1 cellular context compared by ENCODE assay signal in the genomic region with DNA sequence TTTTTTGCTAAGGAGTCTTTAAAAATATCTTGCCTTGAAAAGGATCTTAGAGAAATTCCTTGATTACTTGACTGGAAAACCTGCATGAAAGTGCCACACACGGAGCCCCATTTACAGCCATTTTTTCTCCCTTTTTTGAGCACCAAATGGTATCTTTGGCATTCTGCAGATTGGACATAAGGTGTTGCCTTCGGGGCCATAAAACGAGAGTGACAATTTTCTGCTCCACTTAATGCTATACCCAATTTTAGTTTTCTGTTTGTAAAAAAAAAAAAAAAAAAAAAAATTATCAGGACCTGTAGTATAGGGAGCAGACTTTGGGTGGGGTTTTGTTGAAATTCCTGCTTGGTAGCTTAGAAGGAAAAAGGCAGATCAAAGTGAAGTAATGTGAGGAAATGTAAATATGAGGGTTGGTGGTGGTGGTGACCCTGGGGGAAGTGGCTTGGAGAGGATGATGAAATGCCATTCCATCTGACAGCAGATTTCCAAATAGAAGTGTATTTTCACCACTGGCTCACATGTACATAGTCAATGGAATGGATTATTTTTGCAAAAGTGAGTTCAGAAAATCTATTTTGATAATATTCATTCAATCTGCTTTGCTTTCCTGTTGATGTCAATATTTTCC.
TF ChIP-seq lines count a peak whose summit lies in the region.

No MANE protein-coding gene starts in this region.

TF ChIP-seq in HepG2, 621 proteins besides CTCF, POLR2A, EP300 and RAD21 (continued from another document and continues in another):
- TF ChIP-seq SKI (IDR thresholded peaks at IDR 0.05; ENCODE audit: partially characterized antibody) (peak; percentile 72), ISX (CRISPR knock-in tag; conservative IDR thresholded peaks at IDR 0.05) (no peak), FOXK1 (CRISPR knock-in tag; IDR thresholded peaks at IDR 0.05; ENCODE audit: borderline replicate concordance, low read depth) (peak; percentile 94), NCOA1 (CRISPR knock-in tag; IDR thresholded peaks at IDR 0.05) (no peak), ZNF788 (CRISPR knock-in tag; IDR thresholded peaks at IDR 0.05; ENCODE audit: borderline replicate concordance) (peak; percentile 59; the same call in 1 of the 2 replicates), ELF3 (CRISPR knock-in tag; IDR thresholded peaks at IDR 0.05) (peak; percentile 98), ZNF761 (CRISPR knock-in tag; conservative IDR thresholded peaks at IDR 0.05) (no peak), RCOR2 (CRISPR knock-in tag; IDR thresholded peaks at IDR 0.05) (peak; percentile 76; the same call in 1 of the 2 replicates), SSRP1 (CRISPR knock-in tag; IDR thresholded peaks at IDR 0.05) (no peak), ZNF225 (CRISPR knock-in tag; IDR thresholded peaks at IDR 0.05) (no peak; the same call in 1 of the 2 replicates), NRL (CRISPR knock-in tag; IDR thresholded peaks at IDR 0.05; ENCODE audit: borderline replicate concordance) (no peak), GPN1 (CRISPR knock-in tag; IDR thresholded peaks at IDR 0.05; ENCODE audit: borderline replicate concordance) (no peak), ZNF329 (CRISPR knock-in tag; IDR thresholded peaks at IDR 0.05; ENCODE audit: low read depth) (no peak), THAP11 (CRISPR knock-in tag; IDR thresholded peaks at IDR 0.05) (peak; percentile 72), ZFP36L1 (CRISPR knock-in tag; IDR thresholded peaks at IDR 0.05) (no peak), NFRKB (IDR thresholded peaks at IDR 0.05) (no peak), ZBTB42 (CRISPR knock-in tag; IDR thresholded peaks at IDR 0.05) (no peak), GZF1 (CRISPR knock-in tag; IDR thresholded peaks at IDR 0.05) (no peak), PHB2 (IDR thresholded peaks at IDR 0.05; ENCODE audit: partially characterized antibody) (no peak), SMYD3 (CRISPR knock-in tag; IDR thresholded peaks at IDR 0.05) (no peak), SP4 (CRISPR knock-in tag; IDR thresholded peaks at IDR 0.05) (no peak), TAF15 (IDR thresholded peaks at IDR 0.05; ENCODE audit: low read depth, low read length, poor library complexity, severe bottlenecking) (no peak), REXO4 (CRISPR knock-in tag; IDR thresholded peaks at IDR 0.05; ENCODE audit: borderline replicate concordance) (no peak), GATAD1 (CRISPR knock-in tag; IDR thresholded peaks at IDR 0.05) (peak; percentile 59), CBFB (CRISPR knock-in tag; IDR thresholded peaks at IDR 0.05) (peak; percentile 94), TSC22D2 (CRISPR knock-in tag; IDR thresholded peaks at IDR 0.05; ENCODE audit: borderline replicate concordance) (no peak), ZBTB7B (CRISPR knock-in tag; IDR thresholded peaks at IDR 0.05) (peak; percentile 72), NBN (conservative IDR thresholded peaks at IDR 0.05) (no peak), ZNF18 (CRISPR knock-in tag; IDR thresholded peaks at IDR 0.05; ENCODE audit: insufficient replicate concordance) (no peak), ZNF234 (CRISPR knock-in tag; conservative IDR thresholded peaks at IDR 0.05) (no peak), EEA1 (CRISPR knock-in tag; IDR thresholded peaks at IDR 0.05; ENCODE audit: borderline replicate concordance) (no peak), SMC3 (IDR thresholded peaks at IDR 0.05; ENCODE audit: low read length) (peak; percentile 36; the same call in 1 of the 2 replicates), ZNF326 (CRISPR knock-in tag; IDR thresholded peaks at IDR 0.05; ENCODE audit: borderline replicate concordance) (no peak), ZNF781 (CRISPR knock-in tag; IDR thresholded peaks at IDR 0.05; ENCODE audit: borderline replicate concordance, not compliant biosample characterization) (no peak), STAG1 (CRISPR knock-in tag; IDR thresholded peaks at IDR 0.05) (peak; percentile 21; the same call in 1 of the 2 replicates), ZFP1 (CRISPR knock-in tag; IDR thresholded peaks at IDR 0.05) (peak; percentile 84; the same call in 1 of the 2 replicates), ZMYM2 (CRISPR knock-in tag; IDR thresholded peaks at IDR 0.05) (peak; percentile 75; the same call in 1 of the 2 replicates), ZBTB44 (CRISPR knock-in tag; IDR thresholded peaks at IDR 0.05) (no peak), ZNF614 (CRISPR knock-in tag; IDR thresholded peaks at IDR 0.05; ENCODE audit: borderline replicate concordance) (peak; percentile 85; the same call in 1 of the 2 replicates), ZKSCAN1 (IDR thresholded peaks at IDR 0.05; ENCODE audit: low read length) (no peak), ELF4 (CRISPR knock-in tag; IDR thresholded peaks at IDR 0.05; ENCODE audit: borderline replicate concordance) (no peak), ZEB1 (IDR thresholded peaks at IDR 0.05; ENCODE audit: insufficient replicate concordance, low read depth) (peak; percentile 58), ZSCAN21 (CRISPR knock-in tag; IDR thresholded peaks at IDR 0.05; ENCODE audit: borderline replicate concordance) (no peak), KDM5A (IDR thresholded peaks at IDR 0.05; ENCODE audit: borderline replicate concordance, low read length) (no peak), KAT8 (CRISPR knock-in tag; IDR thresholded peaks at IDR 0.05) (peak; percentile 70), PRPF4 (IDR thresholded peaks at IDR 0.05; ENCODE audit: low read depth, low read length, poor library complexity, severe bottlenecking) (no peak), ZSCAN31 (CRISPR knock-in tag; IDR thresholded peaks at IDR 0.05; ENCODE audit: low read depth) (no peak), ZNF878 (CRISPR knock-in tag; IDR thresholded peaks at IDR 0.05) (no peak; the same call in 1 of the 2 replicates), MLX (CRISPR knock-in tag; IDR thresholded peaks at IDR 0.05) (no peak; the same call in 1 of the 2 replicates), TBL1XR1 (IDR thresholded peaks at IDR 0.05; ENCODE audit: borderline replicate concordance, low read length, partially characterized antibody) (no peak), HHEX (CRISPR knock-in tag; IDR thresholded peaks at IDR 0.05) (peak; percentile 51; the same call in 1 of the 2 replicates), ZNF768 (CRISPR knock-in tag; IDR thresholded peaks at IDR 0.05) (no peak), RARG (CRISPR knock-in tag; IDR thresholded peaks at IDR 0.05; ENCODE audit: low read depth) (no peak), CSRNP2 (CRISPR knock-in tag; conservative IDR thresholded peaks at IDR 0.05; ENCODE audit: low read depth) (no peak)
- TF ChIP-seq, protein P1, sequence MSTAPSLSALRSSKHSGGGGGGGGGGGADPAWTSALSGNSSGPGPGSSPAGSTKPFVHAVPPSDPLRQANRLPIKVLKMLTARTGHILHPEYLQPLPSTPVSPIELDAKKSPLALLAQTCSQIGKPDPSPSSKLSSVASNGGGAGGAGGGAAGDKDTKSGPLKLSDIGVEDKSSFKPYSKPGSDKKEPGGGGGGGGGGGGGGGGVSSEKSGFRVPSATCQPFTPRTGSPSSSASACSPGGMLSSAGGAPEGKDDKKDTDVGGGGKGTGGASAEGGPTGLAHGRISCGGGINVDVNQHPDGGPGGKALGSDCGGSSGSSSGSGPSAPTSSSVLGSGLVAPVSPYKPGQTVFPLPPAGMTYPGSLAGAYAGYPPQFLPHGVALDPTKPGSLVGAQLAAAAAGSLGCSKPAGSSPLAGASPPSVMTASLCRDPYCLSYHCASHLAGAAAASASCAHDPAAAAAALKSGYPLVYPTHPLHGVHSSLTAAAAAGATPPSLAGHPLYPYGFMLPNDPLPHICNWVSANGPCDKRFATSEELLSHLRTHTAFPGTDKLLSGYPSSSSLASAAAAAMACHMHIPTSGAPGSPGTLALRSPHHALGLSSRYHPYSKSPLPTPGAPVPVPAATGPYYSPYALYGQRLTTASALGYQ (CRISPR knock-in tag; IDR thresholded peaks at IDR 0.05), result peak; percentile 87; the same call in 1 of the 2 replicates
- TF ChIP-seq, protein P2, sequence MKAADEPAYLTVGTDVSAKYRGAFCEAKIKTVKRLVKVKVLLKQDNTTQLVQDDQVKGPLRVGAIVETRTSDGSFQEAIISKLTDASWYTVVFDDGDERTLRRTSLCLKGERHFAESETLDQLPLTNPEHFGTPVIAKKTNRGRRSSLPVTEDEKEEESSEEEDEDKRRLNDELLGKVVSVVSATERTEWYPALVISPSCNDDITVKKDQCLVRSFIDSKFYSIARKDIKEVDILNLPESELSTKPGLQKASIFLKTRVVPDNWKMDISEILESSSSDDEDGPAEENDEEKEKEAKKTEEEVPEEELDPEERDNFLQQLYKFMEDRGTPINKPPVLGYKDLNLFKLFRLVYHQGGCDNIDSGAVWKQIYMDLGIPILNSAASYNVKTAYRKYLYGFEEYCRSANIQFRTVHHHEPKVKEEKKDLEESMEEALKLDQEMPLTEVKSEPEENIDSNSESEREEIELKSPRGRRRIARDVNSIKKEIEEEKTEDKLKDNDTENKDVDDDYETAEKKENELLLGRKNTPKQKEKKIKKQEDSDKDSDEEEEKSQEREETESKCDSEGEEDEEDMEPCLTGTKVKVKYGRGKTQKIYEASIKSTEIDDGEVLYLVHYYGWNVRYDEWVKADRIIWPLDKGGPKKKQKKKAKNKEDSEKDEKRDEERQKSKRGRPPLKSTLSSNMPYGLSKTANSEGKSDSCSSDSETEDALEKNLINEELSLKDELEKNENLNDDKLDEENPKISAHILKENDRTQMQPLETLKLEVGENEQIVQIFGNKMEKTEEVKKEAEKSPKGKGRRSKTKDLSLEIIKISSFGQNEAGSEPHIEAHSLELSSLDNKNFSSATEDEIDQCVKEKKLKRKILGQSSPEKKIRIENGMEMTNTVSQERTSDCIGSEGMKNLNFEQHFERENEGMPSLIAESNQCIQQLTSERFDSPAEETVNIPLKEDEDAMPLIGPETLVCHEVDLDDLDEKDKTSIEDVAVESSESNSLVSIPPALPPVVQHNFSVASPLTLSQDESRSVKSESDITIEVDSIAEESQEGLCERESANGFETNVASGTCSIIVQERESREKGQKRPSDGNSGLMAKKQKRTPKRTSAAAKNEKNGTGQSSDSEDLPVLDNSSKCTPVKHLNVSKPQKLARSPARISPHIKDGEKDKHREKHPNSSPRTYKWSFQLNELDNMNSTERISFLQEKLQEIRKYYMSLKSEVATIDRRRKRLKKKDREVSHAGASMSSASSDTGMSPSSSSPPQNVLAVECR (CRISPR knock-in tag; IDR thresholded peaks at IDR 0.05; ENCODE audit: borderline replicate concordance), result no peak
- TF ChIP-seq, protein P3, sequence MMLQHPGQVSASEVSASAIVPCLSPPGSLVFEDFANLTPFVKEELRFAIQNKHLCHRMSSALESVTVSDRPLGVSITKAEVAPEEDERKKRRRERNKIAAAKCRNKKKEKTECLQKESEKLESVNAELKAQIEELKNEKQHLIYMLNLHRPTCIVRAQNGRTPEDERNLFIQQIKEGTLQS (CRISPR knock-in tag; IDR thresholded peaks at IDR 0.05), result peak; percentile 93
- TF ChIP-seq, protein P4, sequence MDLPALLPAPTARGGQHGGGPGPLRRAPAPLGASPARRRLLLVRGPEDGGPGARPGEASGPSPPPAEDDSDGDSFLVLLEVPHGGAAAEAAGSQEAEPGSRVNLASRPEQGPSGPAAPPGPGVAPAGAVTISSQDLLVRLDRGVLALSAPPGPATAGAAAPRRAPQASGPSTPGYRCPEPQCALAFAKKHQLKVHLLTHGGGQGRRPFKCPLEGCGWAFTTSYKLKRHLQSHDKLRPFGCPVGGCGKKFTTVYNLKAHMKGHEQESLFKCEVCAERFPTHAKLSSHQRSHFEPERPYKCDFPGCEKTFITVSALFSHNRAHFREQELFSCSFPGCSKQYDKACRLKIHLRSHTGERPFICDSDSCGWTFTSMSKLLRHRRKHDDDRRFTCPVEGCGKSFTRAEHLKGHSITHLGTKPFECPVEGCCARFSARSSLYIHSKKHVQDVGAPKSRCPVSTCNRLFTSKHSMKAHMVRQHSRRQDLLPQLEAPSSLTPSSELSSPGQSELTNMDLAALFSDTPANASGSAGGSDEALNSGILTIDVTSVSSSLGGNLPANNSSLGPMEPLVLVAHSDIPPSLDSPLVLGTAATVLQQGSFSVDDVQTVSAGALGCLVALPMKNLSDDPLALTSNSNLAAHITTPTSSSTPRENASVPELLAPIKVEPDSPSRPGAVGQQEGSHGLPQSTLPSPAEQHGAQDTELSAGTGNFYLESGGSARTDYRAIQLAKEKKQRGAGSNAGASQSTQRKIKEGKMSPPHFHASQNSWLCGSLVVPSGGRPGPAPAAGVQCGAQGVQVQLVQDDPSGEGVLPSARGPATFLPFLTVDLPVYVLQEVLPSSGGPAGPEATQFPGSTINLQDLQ (CRISPR knock-in tag; IDR thresholded peaks at IDR 0.05), result no peak
